Comparison of ENCODE assay signal across 9 cellular contexts in genomic region chr4:155759372-155760252, GRCh38. TPM values are rescaled to one million over a fixed set of nuclear protein-coding genes. Genes with fewer than 3 reads are reported as not detected.
DNase-seq lines count a peak whose midpoint lies in the region; ATAC-seq and TF ChIP-seq lines count a peak whose summit lies in the region.
"Had no signal": no experiment of that assay in that cellular context is flagged by ENCODE, and none has a peak within 500 bp of the region (broad histone marks: within the 10 kb centered on the region; RNA-seq: fewer than 3 reads in every experiment).

No MANE protein-coding gene starts in this region.

- TF ChIP-seq RAD21 in liver (IDR thresholded peaks at IDR 0.05), result peak in 1 of 2 donors; percentile 21

- CTCF ChIA-PET in PC-3 (lab: Charles Lee), result no interaction called here

- 4% methylated on average over 77 of the region's 77 CpGs for WGBS in liver

- H3K9ac ChIP-seq in PC-3 (ENCODE audit: low read length) (peak overlapping the region; percentile 50), colonic mucosa (ENCODE audit: low read depth in 2 of 2, low read length in 2 of 2) (peak overlapping the region; percentile 34 to 68), liver (ENCODE audit: low read depth in 1 of 2, low read length in 2 of 2) (no peak overlapping the region), stomach smooth muscle (ENCODE audit: low read length in 2 of 2) (peak overlapping the region; percentile 74 to 90)

- H4K20me1 ChIP-seq in PC-3 (ENCODE audit: low read length), result no peaks in the 10 kb centered on the region

- H2AFZ ChIP-seq in PC-3 (ENCODE audit: low read length), result peak overlapping the region; percentile 92

- H3K4me2 ChIP-seq in PC-3 (ENCODE audit: low read length), result peak overlapping the region; percentile 95

- H3K27me3 ChIP-seq in PC-3 (ENCODE audit: low read length), result no peaks in the 10 kb centered on the region
- peaks cover 16% of the 10 kb centered on the region for H3K27me3 ChIP-seq in colonic mucosa
- no peaks in the 10 kb centered on the region for H3K27me3 ChIP-seq in liver (ENCODE audit: control insufficient read depth in 4 of 4, insufficient read depth in 4 of 4, low read length in 3 of 4)
- no peaks in the 10 kb centered on the region for H3K27me3 ChIP-seq in stomach smooth muscle (ENCODE audit: control insufficient read depth in 1 of 2, insufficient read depth in 2 of 2, low read length in 2 of 2)

- no peaks in the 10 kb centered on the region for H3K9me2 ChIP-seq in PC-3 (replicated peaks; ENCODE audit: low read length)

- intact Hi-C loops in PC-3 (cut with micrococcal nuclease), result no loop called here
- intact Hi-C loops in colonic mucosa (cut with DNase I), result no loop called here

- H3K27ac ChIP-seq in PC-3 (ENCODE audit: low read length), result no peak overlapping the region
- peak overlapping the region; percentile 76 for H3K27ac ChIP-seq in colonic mucosa
- H3K27ac ChIP-seq in liver (ENCODE audit: low read depth in 1 of 2, low read length in 2 of 2), result peak overlapping the region; percentile 74 to 77
- H3K27ac ChIP-seq in stomach smooth muscle (ENCODE audit: low read length), result peak overlapping the region; percentile 82
- H3K27ac ChIP-seq: epithelial cell of prostate had no signal

- H3K4me3 ChIP-seq in PC-3 (ENCODE audit: low read length), result peak overlapping the region; percentile 80
- peak overlapping the region; percentile 59 for H3K4me3 ChIP-seq in colonic mucosa
- peak overlapping the region; percentile 67 to 75 (median 70) for H3K4me3 ChIP-seq in liver (ENCODE audit: low read depth in 1 of 3, low read length in 3 of 3)
- H3K4me3 ChIP-seq in stomach smooth muscle (ENCODE audit: low read length in 2 of 2), result peak overlapping the region; percentile 88

- no peaks in the 10 kb centered on the region for H3K36me3 ChIP-seq in PC-3 (ENCODE audit: low read depth, low read length)
- no peaks in the 10 kb centered on the region for H3K36me3 ChIP-seq in colonic mucosa
- no peaks in the 10 kb centered on the region for H3K36me3 ChIP-seq in liver (ENCODE audit: control insufficient read depth in 4 of 4, insufficient read depth in 3 of 4, low read depth in 1 of 4, low read length in 3 of 4)
- no peaks in the 10 kb centered on the region for H3K36me3 ChIP-seq in stomach smooth muscle (ENCODE audit: control insufficient read depth in 2 of 2, insufficient read depth in 2 of 2, low read length in 2 of 2)

- H3K4me1 ChIP-seq in PC-3 (ENCODE audit: insufficient read depth, low read length) (no peaks in the 10 kb centered on the region), colonic mucosa (no peaks in the 10 kb centered on the region), liver (ENCODE audit: control insufficient read depth in 4 of 4, insufficient read depth in 4 of 4, low read length in 3 of 4) (peaks cover 0 to 6% (median 5%) of the 10 kb centered on the region in 4 donors), stomach smooth muscle (ENCODE audit: control insufficient read depth, insufficient read depth, low read length) (peaks cover 14% of the 10 kb centered on the region)

- H3K79me2 ChIP-seq in PC-3 (ENCODE audit: low read length), result no peaks in the 10 kb centered on the region

- H3K9me3 ChIP-seq in PC-3 (ENCODE audit: low read length), result no peaks in the 10 kb centered on the region
- no peaks in the 10 kb centered on the region for H3K9me3 ChIP-seq in colonic mucosa
- H3K9me3 ChIP-seq in liver (ENCODE audit: control insufficient read depth in 4 of 4, low read length in 3 of 4), result no peaks in the 10 kb centered on the region
- H3K9me3 ChIP-seq in stomach smooth muscle (ENCODE audit: control insufficient read depth in 2 of 2, low read length in 2 of 2), result no peaks in the 10 kb centered on the region

- POLR2A ChIA-PET in PC-3 (lab: Charles Lee; ENCODE audit: unreplicated experiment), result no interaction called here

- no TSS peak for BruUV-seq in PC-3 (replicated peaks; lab: Mats Ljungman, UMichigan)

- peak; percentile 37 for DNase-seq in NCI-H345 (lab: John Stamatoyannopoulos, UW)
- DNase-seq in NCI-H345 treated with DMSO at 0.1 percent for 48 hours (lab: John Stamatoyannopoulos, UW; ENCODE audit: unreplicated experiment), result no peak
- DNase-seq in PC-3, result peak; percentile 9
- peak; percentile 22 for DNase-seq in colonic mucosa
- no peak for DNase-seq in NCI-H2171 (lab: John Stamatoyannopoulos, UW)

- TF ChIP-seq CTCF in PC-3 (conservative IDR thresholded peaks at IDR 0.05; ENCODE audit: low read depth, low read length) (no peak), colonic mucosa (IDR thresholded peaks at IDR 0.05) (no peak), liver (IDR thresholded peaks at IDR 0.05; ENCODE audit: low read depth, low read length, missing input control) (no peak)

- ATAC-seq in HG02642 (IDR thresholded peaks at IDR 0.05; ENCODE audit: poor library complexity, unreplicated experiment), result peak; percentile 23
- peak; percentile 27 for ATAC-seq in PC-3

- H3F3A ChIP-seq in PC-3 (ENCODE audit: low read length, unreplicated experiment), result no peaks in the 10 kb centered on the region

TF ChIP-seq in liver, 16 proteins besides CTCF, POLR2A, EP300 and RAD21:
- TF ChIP-seq HNF4A (conservative IDR thresholded peaks at IDR 0.05) (no peak), HNF4G (IDR thresholded peaks at IDR 0.05) (no peak), SP1 (IDR thresholded peaks at IDR 0.05) (no peak), NR2F2 (IDR thresholded peaks at IDR 0.05) (no peak), TAF1 (conservative IDR thresholded peaks at IDR 0.05) (no peak), JUND (IDR thresholded peaks at IDR 0.05) (no peak), RXRA (IDR thresholded peaks at IDR 0.05) (no peak), ZBTB33 (IDR thresholded peaks at IDR 0.05) (no peak), EGR1 (IDR thresholded peaks at IDR 0.05; ENCODE audit: low read depth in 2 of 2) (no peak), FOXA2 (IDR thresholded peaks at IDR 0.05) (no peak), FOXA1 (IDR thresholded peaks at IDR 0.05) (no peak), GABPA (IDR thresholded peaks at IDR 0.05 in 1 of 2, conservative IDR thresholded peaks at IDR 0.05 in 1 of 2) (no peak), YY1 (IDR thresholded peaks at IDR 0.05) (no peak)
- TF ChIP-seq, protein P1, sequence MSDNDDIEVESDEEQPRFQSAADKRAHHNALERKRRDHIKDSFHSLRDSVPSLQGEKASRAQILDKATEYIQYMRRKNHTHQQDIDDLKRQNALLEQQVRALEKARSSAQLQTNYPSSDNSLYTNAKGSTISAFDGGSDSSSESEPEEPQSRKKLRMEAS (IDR thresholded peaks at IDR 0.05), result no peak
- TF ChIP-seq, protein P2, sequence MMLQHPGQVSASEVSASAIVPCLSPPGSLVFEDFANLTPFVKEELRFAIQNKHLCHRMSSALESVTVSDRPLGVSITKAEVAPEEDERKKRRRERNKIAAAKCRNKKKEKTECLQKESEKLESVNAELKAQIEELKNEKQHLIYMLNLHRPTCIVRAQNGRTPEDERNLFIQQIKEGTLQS (IDR thresholded peaks at IDR 0.05), result no peak
- TF ChIP-seq, protein P3, sequence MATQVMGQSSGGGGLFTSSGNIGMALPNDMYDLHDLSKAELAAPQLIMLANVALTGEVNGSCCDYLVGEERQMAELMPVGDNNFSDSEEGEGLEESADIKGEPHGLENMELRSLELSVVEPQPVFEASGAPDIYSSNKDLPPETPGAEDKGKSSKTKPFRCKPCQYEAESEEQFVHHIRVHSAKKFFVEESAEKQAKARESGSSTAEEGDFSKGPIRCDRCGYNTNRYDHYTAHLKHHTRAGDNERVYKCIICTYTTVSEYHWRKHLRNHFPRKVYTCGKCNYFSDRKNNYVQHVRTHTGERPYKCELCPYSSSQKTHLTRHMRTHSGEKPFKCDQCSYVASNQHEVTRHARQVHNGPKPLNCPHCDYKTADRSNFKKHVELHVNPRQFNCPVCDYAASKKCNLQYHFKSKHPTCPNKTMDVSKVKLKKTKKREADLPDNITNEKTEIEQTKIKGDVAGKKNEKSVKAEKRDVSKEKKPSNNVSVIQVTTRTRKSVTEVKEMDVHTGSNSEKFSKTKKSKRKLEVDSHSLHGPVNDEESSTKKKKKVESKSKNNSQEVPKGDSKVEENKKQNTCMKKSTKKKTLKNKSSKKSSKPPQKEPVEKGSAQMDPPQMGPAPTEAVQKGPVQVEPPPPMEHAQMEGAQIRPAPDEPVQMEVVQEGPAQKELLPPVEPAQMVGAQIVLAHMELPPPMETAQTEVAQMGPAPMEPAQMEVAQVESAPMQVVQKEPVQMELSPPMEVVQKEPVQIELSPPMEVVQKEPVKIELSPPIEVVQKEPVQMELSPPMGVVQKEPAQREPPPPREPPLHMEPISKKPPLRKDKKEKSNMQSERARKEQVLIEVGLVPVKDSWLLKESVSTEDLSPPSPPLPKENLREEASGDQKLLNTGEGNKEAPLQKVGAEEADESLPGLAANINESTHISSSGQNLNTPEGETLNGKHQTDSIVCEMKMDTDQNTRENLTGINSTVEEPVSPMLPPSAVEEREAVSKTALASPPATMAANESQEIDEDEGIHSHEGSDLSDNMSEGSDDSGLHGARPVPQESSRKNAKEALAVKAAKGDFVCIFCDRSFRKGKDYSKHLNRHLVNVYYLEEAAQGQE (IDR thresholded peaks at IDR 0.05), result no peak
TF ChIP-seq in liver: peak in this region for 0.

RNA-seq across cellular contexts. Expression of gene GUCY1B1, which starts 0.8 kb away (rescaled TPM):
- 3.1 and 4.4 TPM in 2 replicates for total RNA-seq in PC-3 (2014; rRNA removed)
- total RNA-seq in colonic mucosa, result 1 to 10 TPM; 1.2 to 5.8 TPM
- 1 to 10 TPM; 4.9 to 6.7 TPM for total RNA-seq in liver
- polyA plus RNA-seq in liver, result 1 to 10 TPM; 2.6 to 2.7 TPM

Comparison
In these comparisons a context has a peak if more than half of its experiments do, and no peak if none do; other contexts are left out.
1. DNase-seq: peak in NCI-H345 (single experiment), PC-3 (single experiment) and colonic mucosa (single experiment); none in NCI-H345 treated with DMSO at 0.1 percent for 48 hours (single experiment) and NCI-H2171 (single experiment).
2. H3K9ac ChIP-seq: peak in PC-3 (single experiment), colonic mucosa (2 of 2) and stomach smooth muscle (2 of 2); none in liver (0 of 2).
3. Peak in every context shown above with its lines, with median percentiles within 50 percentile points of each other: H3K4me3 ChIP-seq.